14 cellular contexts compared by ENCODE assay signal in the genomic region with DNA sequence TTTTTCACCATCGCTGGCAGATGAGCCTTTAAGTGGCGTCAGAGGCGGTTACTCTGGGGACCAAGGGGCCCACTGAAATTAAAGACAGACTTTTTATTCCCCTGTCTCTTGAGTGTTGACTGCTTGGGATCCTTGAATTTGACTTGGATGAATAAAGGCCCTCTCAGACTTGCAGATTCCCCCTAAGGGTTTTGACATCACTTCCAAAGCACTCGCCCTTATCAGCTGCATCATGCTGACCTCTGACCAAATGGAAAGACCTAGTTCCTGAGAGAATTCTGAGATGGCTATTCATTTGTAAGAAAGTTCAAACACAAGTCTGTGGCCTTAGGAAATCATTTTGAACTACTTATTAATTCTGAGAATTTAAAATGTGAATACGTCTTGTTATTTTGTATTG. TPM values are rescaled to one million over a fixed set of nuclear protein-coding genes. Genes with fewer than 3 reads are reported as not detected.
"Had no signal": no experiment of that assay in that cellular context is flagged by ENCODE, and none has a peak within 500 bp of the region (broad histone marks: within the 10 kb centered on the region; RNA-seq: fewer than 3 reads in every experiment).

No MANE protein-coding gene starts in this region.

- H3K9me3 ChIP-seq: thoracic aorta, vagina had no signal

- H3K27me3 ChIP-seq: ovary, vagina had no signal

- H3K4me3 Mint-ChIP-seq: activated naive CD8-positive, alpha-beta T cell; memory B cell; stimulated activated naive CD8-positive, alpha-beta T cell treated with anti-CD3 and anti-CD28 coated beads, Interleukin-15, amount 100 ng/mL, for 72 hours had no signal

- H3K36me3 Mint-ChIP-seq: activated naive CD8-positive, alpha-beta T cell had no signal

- H3K4me1 ChIP-seq: vagina had no signal

- DNase-seq: activated CD4-positive, alpha-beta T cell treated with anti-CD3 and anti-CD28 coated beads, Interleukin-2, amount 50 U/mL, for 4 hours; activated gamma-delta T cell; activated T-cell treated with anti-CD3 and anti-CD28 coated beads, Interleukin-2, amount 50 U/mL, for 1 hour; ovary; stimulated activated CD4-positive, alpha-beta T cell treated with anti-CD3 and anti-CD28 coated beads, Interleukin-15, amount 100 ng/mL, for 24 hours; stimulated activated CD4-positive, alpha-beta T cell treated with anti-CD3 and anti-CD28 coated beads, Interleukin-4, amount 100 ng/mL, for 24 hours; stimulated activated naive CD8-positive, alpha-beta T cell treated with anti-CD3 and anti-CD28 coated beads, Interleukin-15, amount 100 ng/mL, for 72 hours had no signal

- H3K4me3 ChIP-seq: ovary, thoracic aorta, vagina had no signal

- H3K27ac ChIP-seq: ovary, thoracic aorta, vagina had no signal

- H3K27ac Mint-ChIP-seq: activated naive CD8-positive, alpha-beta T cell; memory B cell; stimulated activated naive CD8-positive, alpha-beta T cell treated with anti-CD3 and anti-CD28 coated beads, Interleukin-15, amount 100 ng/mL, for 72 hours had no signal

- H3K36me3 ChIP-seq: ovary, thoracic aorta, vagina had no signal

- ATAC-seq: activated CD4-positive, CD25-positive, alpha-beta regulatory T cell treated with anti-CD3 and anti-CD28 coated beads, Interleukin-2, amount 50 U/mL, for 24 hours; left lobe of liver; stimulated activated naive CD8-positive, alpha-beta T cell treated with anti-CD3 and anti-CD28 coated beads, Interleukin-15, amount 100 ng/mL, for 72 hours had no signal

- H3K4me1 Mint-ChIP-seq: stimulated activated naive CD8-positive, alpha-beta T cell treated with anti-CD3 and anti-CD28 coated beads, Interleukin-15, amount 100 ng/mL, for 72 hours had no signal

RNA-seq across cellular contexts. Expression of a gene that starts 13.5 kb away (rescaled TPM):
- total RNA-seq: T-helper 2 cell treated with Interferon-gamma antibody and Interleukin-4, amounts not matched to agents 100 ng/mL and 5 ng/mL, for 36 hours had no signal
